In the genomic region with DNA sequence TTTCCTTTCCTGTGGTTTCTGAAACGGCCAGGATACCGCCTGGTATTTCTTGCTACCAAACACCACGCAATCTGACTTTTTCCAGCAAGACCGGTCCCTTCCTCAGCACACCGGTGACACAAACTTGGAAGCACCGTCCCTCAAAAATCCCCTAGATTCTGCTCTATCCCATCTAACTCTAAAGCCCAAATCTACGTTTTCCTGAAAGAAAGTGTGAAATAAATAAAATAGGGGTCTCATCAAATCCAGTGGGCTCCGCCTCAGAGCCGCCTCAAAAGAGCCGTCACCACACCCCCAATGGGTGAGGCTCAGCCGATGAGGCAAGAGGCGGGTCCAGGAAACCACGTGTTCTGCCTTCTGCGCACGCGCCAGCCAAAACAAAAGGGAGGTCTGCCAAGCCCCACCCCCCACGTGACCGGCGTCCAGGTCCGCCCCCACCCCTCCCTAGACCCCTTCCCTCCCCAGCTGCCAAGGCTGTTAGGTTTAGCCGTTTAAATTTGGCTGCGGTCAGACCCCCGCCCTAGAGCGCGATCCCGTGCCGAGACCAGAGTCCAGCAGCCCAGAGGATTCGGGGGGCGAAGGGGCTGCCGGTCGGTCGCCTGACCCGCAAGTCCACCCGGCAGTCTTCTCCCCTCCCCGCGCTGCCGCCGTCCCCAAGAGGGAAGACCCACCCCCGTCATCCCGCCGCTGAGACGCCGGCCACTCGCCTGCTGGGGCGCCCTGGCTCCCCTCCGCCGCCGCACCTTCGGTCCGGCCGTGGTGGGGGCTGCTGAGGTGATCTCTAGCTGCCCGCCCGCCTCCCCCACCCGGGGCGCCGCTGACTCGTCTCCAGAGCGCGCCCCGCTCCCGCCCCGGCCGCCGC, we compare ENCODE assay signal across 1 cellular context.
A peak's percentile ranks its signal among the peaks of the same experiment; 100 is the strongest.
TF ChIP-seq lines count a peak whose summit lies in the region.

No MANE protein-coding gene starts in this region.

TF ChIP-seq in HepG2, 621 proteins besides CTCF, POLR2A, EP300 and RAD21 (continued from another document and continues in another):
- no peak for TF ChIP-seq ZNF180 (CRISPR knock-in tag; IDR thresholded peaks at IDR 0.05; ENCODE audit: borderline replicate concordance, low read depth)
- TF ChIP-seq ZBTB40 (IDR thresholded peaks at IDR 0.05), result no peak
- no peak; the same call in 1 of the 2 replicates for TF ChIP-seq ZBTB40 (CRISPR knock-in tag; IDR thresholded peaks at IDR 0.05)
- TF ChIP-seq TEAD3 (CRISPR knock-in tag; optimal IDR thresholded peaks at IDR 0.05; ENCODE audit: borderline replicate concordance), result peak; percentile 92
- no peak for TF ChIP-seq SKIL (CRISPR knock-in tag; IDR thresholded peaks at IDR 0.05; ENCODE audit: borderline replicate concordance)
- TF ChIP-seq ZNF142 (CRISPR knock-in tag; IDR thresholded peaks at IDR 0.05), result peak; percentile 96
- 0 out of 2 replicates have a peak, but pooled peaks have one; percentile 50 for TF ChIP-seq ZNF510 (CRISPR knock-in tag; IDR thresholded peaks at IDR 0.05; ENCODE audit: low read depth)
- TF ChIP-seq TEAD2 (CRISPR knock-in tag; IDR thresholded peaks at IDR 0.05), result no peak
- TF ChIP-seq JARID2 (CRISPR knock-in tag; IDR thresholded peaks at IDR 0.05; ENCODE audit: insufficient replicate concordance), result peak; percentile 55
- peak; percentile 24; the same call in 1 of the 2 replicates for TF ChIP-seq PPARG (CRISPR knock-in tag; conservative IDR thresholded peaks at IDR 0.05)
- TF ChIP-seq ZNF883 (CRISPR knock-in tag; IDR thresholded peaks at IDR 0.05; ENCODE audit: not compliant biosample characterization), result no peak
- no peak for TF ChIP-seq SIX1 (CRISPR knock-in tag; IDR thresholded peaks at IDR 0.05; ENCODE audit: borderline replicate concordance)
- 0 out of 2 replicates have a peak, but pooled peaks have one; percentile 15 for TF ChIP-seq BCL6 (CRISPR knock-in tag; IDR thresholded peaks at IDR 0.05)
- TF ChIP-seq ZNF230 (CRISPR knock-in tag; IDR thresholded peaks at IDR 0.05), result peak; percentile 82; the same call in 1 of the 2 replicates
- TF ChIP-seq ELF1 (CRISPR knock-in tag; IDR thresholded peaks at IDR 0.05), result peak; percentile 42; the same call in 1 of the 2 replicates
- no peak for TF ChIP-seq ZNF784 (CRISPR knock-in tag; IDR thresholded peaks at IDR 0.05; ENCODE audit: borderline replicate concordance)
- no peak for TF ChIP-seq ZNF24 (IDR thresholded peaks at IDR 0.05)
- TF ChIP-seq NONO (IDR thresholded peaks at IDR 0.05), result no peak
- peak; percentile 8; the same call in 1 of the 2 replicates for TF ChIP-seq NONO (CRISPR knock-in tag; conservative IDR thresholded peaks at IDR 0.05)
- no peak for TF ChIP-seq ZNF567 (CRISPR knock-in tag; IDR thresholded peaks at IDR 0.05; ENCODE audit: borderline replicate concordance)
- no peak for TF ChIP-seq ZNF530 (CRISPR knock-in tag; IDR thresholded peaks at IDR 0.05; ENCODE audit: low read depth)
- TF ChIP-seq ZNF674 (CRISPR knock-in tag; IDR thresholded peaks at IDR 0.05; ENCODE audit: low read depth), result no peak
- TF ChIP-seq ZNF235 (CRISPR knock-in tag; IDR thresholded peaks at IDR 0.05; ENCODE audit: borderline replicate concordance), result no peak
- TF ChIP-seq, protein P1, sequence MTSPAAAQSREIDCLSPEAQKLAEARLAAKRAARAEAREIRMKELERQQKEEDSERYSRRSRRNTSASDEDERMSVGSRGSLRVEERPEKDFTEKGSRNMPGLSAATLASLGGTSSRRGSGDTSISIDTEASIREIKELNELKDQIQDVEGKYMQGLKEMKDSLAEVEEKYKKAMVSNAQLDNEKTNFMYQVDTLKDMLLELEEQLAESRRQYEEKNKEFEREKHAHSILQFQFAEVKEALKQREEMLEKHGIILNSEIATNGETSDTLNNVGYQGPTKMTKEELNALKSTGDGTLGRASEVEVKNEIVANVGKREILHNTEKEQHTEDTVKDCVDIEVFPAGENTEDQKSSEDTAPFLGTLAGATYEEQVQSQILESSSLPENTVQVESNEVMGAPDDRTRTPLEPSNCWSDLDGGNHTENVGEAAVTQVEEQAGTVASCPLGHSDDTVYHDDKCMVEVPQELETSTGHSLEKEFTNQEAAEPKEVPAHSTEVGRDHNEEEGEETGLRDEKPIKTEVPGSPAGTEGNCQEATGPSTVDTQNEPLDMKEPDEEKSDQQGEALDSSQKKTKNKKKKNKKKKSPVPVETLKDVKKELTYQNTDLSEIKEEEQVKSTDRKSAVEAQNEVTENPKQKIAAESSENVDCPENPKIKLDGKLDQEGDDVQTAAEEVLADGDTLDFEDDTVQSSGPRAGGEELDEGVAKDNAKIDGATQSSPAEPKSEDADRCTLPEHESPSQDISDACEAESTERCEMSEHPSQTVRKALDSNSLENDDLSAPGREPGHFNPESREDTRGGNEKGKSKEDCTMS (CRISPR knock-in tag; conservative IDR thresholded peaks at IDR 0.05), result no peak
- peak; percentile 80 for TF ChIP-seq HDAC1 (CRISPR knock-in tag; IDR thresholded peaks at IDR 0.05)
- TF ChIP-seq, protein P2, sequence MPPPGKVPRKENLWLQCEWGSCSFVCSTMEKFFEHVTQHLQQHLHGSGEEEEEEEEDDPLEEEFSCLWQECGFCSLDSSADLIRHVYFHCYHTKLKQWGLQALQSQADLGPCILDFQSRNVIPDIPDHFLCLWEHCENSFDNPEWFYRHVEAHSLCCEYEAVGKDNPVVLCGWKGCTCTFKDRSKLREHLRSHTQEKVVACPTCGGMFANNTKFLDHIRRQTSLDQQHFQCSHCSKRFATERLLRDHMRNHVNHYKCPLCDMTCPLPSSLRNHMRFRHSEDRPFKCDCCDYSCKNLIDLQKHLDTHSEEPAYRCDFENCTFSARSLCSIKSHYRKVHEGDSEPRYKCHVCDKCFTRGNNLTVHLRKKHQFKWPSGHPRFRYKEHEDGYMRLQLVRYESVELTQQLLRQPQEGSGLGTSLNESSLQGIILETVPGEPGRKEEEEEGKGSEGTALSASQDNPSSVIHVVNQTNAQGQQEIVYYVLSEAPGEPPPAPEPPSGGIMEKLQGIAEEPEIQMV (CRISPR knock-in tag; IDR thresholded peaks at IDR 0.05; ENCODE audit: low read depth), result no peak
- TF ChIP-seq FOXM1 (CRISPR knock-in tag; IDR thresholded peaks at IDR 0.05), result no peak
- no peak for TF ChIP-seq PAF1 (CRISPR knock-in tag; IDR thresholded peaks at IDR 0.05)
- TF ChIP-seq PAX8 (CRISPR knock-in tag; IDR thresholded peaks at IDR 0.05; ENCODE audit: borderline replicate concordance), result no peak
- TF ChIP-seq TCF12 (IDR thresholded peaks at IDR 0.05), result no peak
- no peak for TF ChIP-seq TCF12 (CRISPR knock-in tag; IDR thresholded peaks at IDR 0.05)
